Comparison of ENCODE assay signal across 8 cellular contexts in genomic region chr4:180058731-180059215, GRCh38.
A peak's percentile ranks its signal among the peaks of the same experiment; 100 is the strongest.
DNase-seq lines count a peak whose midpoint lies in the region; ATAC-seq, FAIRE-seq and TF ChIP-seq lines count a peak whose summit lies in the region.

No MANE protein-coding gene starts in this region.

- POLR2A ChIA-PET in endothelial cell of umbilical vein (lab: Charles Lee), result no interaction called here
- POLR2A ChIA-PET in activated CD4-positive, alpha-beta memory T cell treated with anti-CD3 and anti-CD28 coated beads for 36 hours (lab: Charles Lee), result no interaction called here

- BruUV-seq in endothelial cell of umbilical vein (replicated peaks; lab: Mats Ljungman, UMichigan), result no TSS peak

- no peak for TF ChIP-seq POLR2A in endothelial cell of umbilical vein (IDR thresholded peaks at IDR 0.05; ENCODE audit: low read depth, low read length)

- 0 to 1% methylated on average over 35 to 64 of the region's 64 CpGs for WGBS in aorta, 2 donors

- peak overlapping the region; percentile 47 for H3K4me2 ChIP-seq in endothelial cell of umbilical vein (ENCODE audit: insufficient read depth, low read length)

- peaks cover 12 to 30% of the 10 kb centered on the region in 2 experiments for H3K27me3 ChIP-seq in endothelial cell of umbilical vein (ENCODE audit: control insufficient read depth in 2 of 2, insufficient read depth in 2 of 2, low read length in 2 of 2)
- H3K27me3 ChIP-seq in aorta (ENCODE audit: control insufficient read depth in 1 of 2, insufficient read depth in 2 of 2, low read length in 1 of 2), result no peaks in the 10 kb centered on the region

- no peak overlapping the region for H3K9ac ChIP-seq in endothelial cell of umbilical vein (replicated peaks; ENCODE audit: extremely low read depth, insufficient read depth, low read length)

- ATAC-seq in HG03066 (IDR thresholded peaks at IDR 0.05; ENCODE audit: low read depth, unreplicated experiment), result peak; percentile 32
- peak; percentile 30 for ATAC-seq in aorta (ENCODE audit: low FRiP score)

- H3K27ac ChIP-seq in endothelial cell of umbilical vein (ENCODE audit: insufficient read depth, low read depth, low read length) (no peak overlapping the region), aorta (ENCODE audit: low read depth in 1 of 2, low read length in 2 of 2) (no peak overlapping the region)

- peaks cover 2% of the 10 kb centered on the region for H3K4me1 Mint-ChIP-seq in activated CD4-positive, alpha-beta memory T cell treated with anti-CD3 and anti-CD28 coated beads for 36 hours (ENCODE audit: low read depth)

- H3K4me1 ChIP-seq in endothelial cell of umbilical vein (ENCODE audit: control insufficient read depth, extremely low read depth, insufficient read depth, low read length) (no peaks in the 10 kb centered on the region), aorta (ENCODE audit: control insufficient read depth in 1 of 2, insufficient read depth in 2 of 2, low read length in 2 of 2) (no peaks in the 10 kb centered on the region)

- intact Hi-C loops in endothelial cell of umbilical vein (cut with micrococcal nuclease), result no loop called here
- intact Hi-C loops in aorta (cut with DNase I), result no loop called here
- intact Hi-C loops in activated CD4-positive, alpha-beta memory T cell treated with anti-CD3 and anti-CD28 coated beads for 36 hours (cut with micrococcal nuclease), result no loop called here

- no peak overlapping the region for H3K4me3 Mint-ChIP-seq in activated CD4-positive, alpha-beta memory T cell treated with anti-CD3 and anti-CD28 coated beads for 36 hours

- no peak overlapping the region for H2AFZ ChIP-seq in endothelial cell of umbilical vein (ENCODE audit: low read depth, low read length)

- DNase-seq in NCI-H2171 treated with DMSO at 0.1 percent for 48 hours (lab: John Stamatoyannopoulos, UW) (peak; percentile 5), NCI-H2171 (lab: John Stamatoyannopoulos, UW) (no peak), RPMI7951 (ENCODE audit: low read depth) (peak; percentile 7), endothelial cell of umbilical vein (ENCODE audit: low read depth, low spot score) (no peak), middle frontal gyrus (ENCODE audit: extremely low spot score, low spot score) (peak; percentile 52), aorta (peak in 1 of 2 donors; percentile 77)
- DNase-seq in activated CD4-positive, alpha-beta memory T cell treated with anti-CD3 and anti-CD28 coated beads for 36 hours, result no peak

- dilution Hi-C loops in endothelial cell of umbilical vein (cut with MboI; ENCODE audit: extremely low pct_ligation_motif_present, low sequenced_read_pairs), result no loop called here

- H3K36me3 Mint-ChIP-seq in activated CD4-positive, alpha-beta memory T cell treated with anti-CD3 and anti-CD28 coated beads for 36 hours, result peaks cover 3% of the 10 kb centered on the region

- no peak for FAIRE-seq in endothelial cell of umbilical vein (lab: Jason Lieb, UNC)

- no peaks in the 10 kb centered on the region for H3K9me1 ChIP-seq in endothelial cell of umbilical vein (replicated peaks; ENCODE audit: control insufficient read depth, extremely low read depth, insufficient read depth, low read length)

- H3K4me3 ChIP-seq in endothelial cell of umbilical vein (replicated peaks in 1 of 3; ENCODE audit: insufficient read depth in 1 of 3, low read depth in 1 of 3, low read length in 3 of 3) (peak overlapping the region in 2 of 3 experiments; percentile 17 to 32), aorta (ENCODE audit: low read length in 2 of 2) (peak overlapping the region; percentile 72 to 76)

- CTCF ChIA-PET in endothelial cell of umbilical vein (lab: Charles Lee), result no interaction called here
- CTCF ChIA-PET in activated CD4-positive, alpha-beta memory T cell treated with anti-CD3 and anti-CD28 coated beads for 36 hours (lab: Charles Lee), result no interaction called here

- H3K9me3 Mint-ChIP-seq in activated CD4-positive, alpha-beta memory T cell treated with anti-CD3 and anti-CD28 coated beads for 36 hours, result no peaks in the 10 kb centered on the region

- H3K27ac Mint-ChIP-seq in activated CD4-positive, alpha-beta memory T cell treated with anti-CD3 and anti-CD28 coated beads for 36 hours, result no peak overlapping the region

- H3K36me3 ChIP-seq in endothelial cell of umbilical vein (ENCODE audit: control insufficient read depth in 2 of 2, extremely low read depth in 1 of 2, insufficient read depth in 2 of 2, low read length in 2 of 2) (no peaks in the 10 kb centered on the region), aorta (ENCODE audit: control insufficient read depth in 1 of 2, insufficient read depth in 2 of 2, low read length in 1 of 2) (no peaks in the 10 kb centered on the region)

- no peaks in the 10 kb centered on the region for H3K9me3 ChIP-seq in endothelial cell of umbilical vein (replicated peaks; ENCODE audit: control insufficient read depth, insufficient read depth, low read length)
- H3K9me3 ChIP-seq in aorta (ENCODE audit: control insufficient read depth, low read length), result no peaks in the 10 kb centered on the region

- TF ChIP-seq CTCF in endothelial cell of umbilical vein (IDR thresholded peaks at IDR 0.05; ENCODE audit: extremely low read depth in 1 of 2, insufficient read depth in 1 of 2, low read depth in 1 of 2, low read length in 2 of 2), result no peak

- no peaks in the 10 kb centered on the region for H3K79me2 ChIP-seq in endothelial cell of umbilical vein (ENCODE audit: control insufficient read depth, insufficient read depth, low read length)

- peaks cover 36% of the 10 kb centered on the region for H3K27me3 Mint-ChIP-seq in activated CD4-positive, alpha-beta memory T cell treated with anti-CD3 and anti-CD28 coated beads for 36 hours

- no peaks in the 10 kb centered on the region for H4K20me1 ChIP-seq in endothelial cell of umbilical vein (replicated peaks; ENCODE audit: control insufficient read depth, extremely low read depth, insufficient read depth, low read length)

TF ChIP-seq in endothelial cell of umbilical vein, 7 proteins besides CTCF, POLR2A, EP300 and RAD21:
- TF ChIP-seq JUN (IDR thresholded peaks at IDR 0.05; ENCODE audit: borderline replicate concordance, insufficient read depth, insufficient read length, low read depth) (no peak), FOS (IDR thresholded peaks at IDR 0.05; ENCODE audit: borderline replicate concordance, insufficient read depth, low read length) (no peak), POLR2AphosphoS5 (IDR thresholded peaks at IDR 0.05; ENCODE audit: insufficient read depth, low read depth, low read length) (no peak), MYC (IDR thresholded peaks at IDR 0.05; ENCODE audit: low read depth, low read length) (no peak), GATA2 (IDR thresholded peaks at IDR 0.05; ENCODE audit: insufficient read depth, insufficient read length, low read depth, low read length) (no peak), EZH2 (IDR thresholded peaks at IDR 0.05; ENCODE audit: borderline replicate concordance, low read depth, low read length, severe bottlenecking) (no peak), MAX (IDR thresholded peaks at IDR 0.05; ENCODE audit: insufficient read depth, insufficient read length) (no peak)

Comparison
In these comparisons a context has a peak if more than half of its experiments do, and no peak if none do; other contexts are left out.
1. DNase-seq: peak in NCI-H2171 treated with DMSO at 0.1 percent for 48 hours (single experiment), RPMI7951 (single experiment) and middle frontal gyrus (single experiment); none in NCI-H2171 (single experiment), endothelial cell of umbilical vein (single experiment) and activated CD4-positive, alpha-beta memory T cell treated with anti-CD3 and anti-CD28 coated beads for 36 hours (single experiment).